ENCODE assay signal across 1 cellular context in the genomic region with DNA sequence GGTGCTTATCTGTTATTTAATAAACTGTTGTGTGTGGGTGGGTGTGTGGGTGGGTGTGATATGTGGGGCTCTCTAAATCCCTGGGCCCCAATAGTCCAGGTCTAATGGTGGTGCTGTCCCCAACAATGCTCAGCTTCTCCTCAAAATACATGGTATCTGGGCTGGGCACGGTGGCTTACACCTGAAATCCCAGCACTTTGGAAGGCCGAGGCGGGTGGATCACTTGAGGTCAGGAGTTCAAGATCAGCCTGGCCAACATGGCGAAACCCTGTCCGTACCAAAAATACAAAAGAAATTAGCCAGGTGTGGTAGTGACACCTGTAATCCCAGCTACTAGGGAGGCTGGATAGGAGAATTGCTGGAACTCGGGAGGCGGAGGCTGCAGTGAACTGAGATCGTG.
A peak's percentile ranks its signal among the peaks of the same experiment; 100 is the strongest.
TF ChIP-seq lines count a peak whose summit lies in the region.

No MANE protein-coding gene starts in this region.

TF ChIP-seq in K562, 482 proteins besides CTCF, POLR2A, EP300 and RAD21:
- TF ChIP-seq EGR1 (conservative IDR thresholded peaks at IDR 0.05) (0 out of 2 replicates have a peak, but pooled peaks have one; percentile 5), HMBOX1 (IDR thresholded peaks at IDR 0.05) (no peak)
TF ChIP-seq in K562: peak in this region for 1.
